In genomic region chr1:84944767-84945486, GRCh38 we compare ENCODE assay signal across 8 cellular contexts. TPM values are rescaled to one million over a fixed set of nuclear protein-coding genes. Genes with fewer than 3 reads are reported as not detected.
DNase-seq lines count a peak whose midpoint lies in the region; ATAC-seq, FAIRE-seq and TF ChIP-seq lines count a peak whose summit lies in the region.

No MANE protein-coding gene starts in this region.

- no peak for TF ChIP-seq EP300 in K562 (IDR thresholded peaks at IDR 0.05; ENCODE audit: low read length)

- POLR2A ChIA-PET in K562 (lab: Yijun Ruan, JAX), result no interaction called here

- peak; percentile 87 to 94 for TF ChIP-seq RAD21 in K562 (CRISPR knock-in tag; conservative IDR thresholded peaks at IDR 0.05 in 1 of 2, IDR thresholded peaks at IDR 0.05 in 1 of 2)

- intact Hi-C loops in K562 (cut with micrococcal nuclease), result loop anchor here (1.0 to 10.0 kb wide), 6 partner anchors 52 to 750 kb away; partner anchors contain the start of genes C1orf52 and MCOLN2

- H3K9me1 ChIP-seq in K562 (ENCODE audit: control insufficient read depth, insufficient read depth, low read length), result no peaks in the 10 kb centered on the region

- peak overlapping the region; percentile 90 for H2AFZ ChIP-seq in K562 (ENCODE audit: low read depth, low read length)

- H3K4me3 ChIP-seq in K562 (no peak overlapping the region), small intestine (ENCODE audit: low read depth in 1 of 2, low read length in 2 of 2) (peak overlapping the region; percentile 26 to 31)

- H3K36me3 ChIP-seq in K562 (ENCODE audit: control insufficient read depth, insufficient read depth, low read length), result no peaks in the 10 kb centered on the region
- no peaks in the 10 kb centered on the region for H3K36me3 ChIP-seq in small intestine (ENCODE audit: control insufficient read depth in 2 of 2, insufficient read depth in 2 of 2, low read length in 2 of 2)

- H3K4me2 ChIP-seq in K562 (ENCODE audit: insufficient read depth, low read length), result no peak overlapping the region

- H3K27me3 ChIP-seq in K562 (ENCODE audit: control insufficient read depth in 2 of 2, insufficient read depth in 2 of 2, low read length in 2 of 2) (peaks cover 14 to 21% of the 10 kb centered on the region in 2 experiments; a peak in 4 of 5 replicates), small intestine (ENCODE audit: control insufficient read depth in 2 of 2, insufficient read depth in 2 of 2, low read length in 2 of 2) (no peaks in the 10 kb centered on the region)

- no peaks in the 10 kb centered on the region for H3K79me2 ChIP-seq in K562 (ENCODE audit: control insufficient read depth, insufficient read depth, low read length)

- FAIRE-seq in K562 (lab: Jason Lieb, UNC) (peak; percentile 88), small intestine (lab: Jason Lieb, UNC) (peak; percentile 36)

- 20% methylated on average over 6 of the region's 6 CpGs for WGBS in K562 (ENCODE audit: insufficient coverage, low coverage, missing lambda C conversion rate)
- WGBS in small intestine, 3 donors, result 0 to 2% (median 1%) methylated on average over 6 of the region's 6 CpGs

- no peaks in the 10 kb centered on the region for H4K20me1 ChIP-seq in K562 (replicated peaks; ENCODE audit: control insufficient read depth, insufficient read depth, low read length)

- H3K9ac ChIP-seq in K562 (ENCODE audit: insufficient read depth in 1 of 2, low read depth in 2 of 2, low read length in 2 of 2), result no peak overlapping the region

- peak; percentile 35 to 37 for DNase-seq in activated CD8-positive, alpha-beta memory T cell treated with anti-CD3 and anti-CD28 coated beads for 1 hour (ENCODE audit: extremely low read depth in 1 of 2, low read depth in 1 of 2)
- no peak for DNase-seq in activated CD8-positive, alpha-beta memory T cell treated with anti-CD3 and anti-CD28 coated beads, Interleukin-2, amount 50 U/mL, for 48 hours
- DNase-seq in NCI-H146 treated with DMSO at 0.1 percent for 48 hours (lab: John Stamatoyannopoulos, UW; ENCODE audit: unreplicated experiment) (peak; percentile 86), T-helper 2 cell (peak in 4 of 5 experiments; percentile 39 to 93 (median 71)), K562 (ENCODE audit: extremely low read depth in 1 of 4, low spot score in 3 of 4) (peak; percentile 67 to 90 (median 70)), iPS-NIHi11 (ENCODE audit: low spot score) (peak; percentile 69), small intestine (peak; percentile 95)

- H3K4me1 ChIP-seq in K562 (replicated peaks in 1 of 2; ENCODE audit: control insufficient read depth in 2 of 2, insufficient read depth in 2 of 2, low read length in 2 of 2) (no peaks in the 10 kb centered on the region; a peak in 1 of 5 replicates), small intestine (ENCODE audit: control insufficient read depth in 2 of 2, insufficient read depth in 1 of 2, low read depth in 1 of 2, low read length in 1 of 2) (no peaks in the 10 kb centered on the region)

- no peak overlapping the region; the same call in 2 of the 3 replicates for H3K27ac ChIP-seq in K562 (ENCODE audit: extremely low read depth, low read depth, low read length)
- peak overlapping the region; percentile 41 to 70 for H3K27ac ChIP-seq in small intestine (ENCODE audit: low read depth in 1 of 2, low read length in 1 of 2)

- H3K9me3 ChIP-seq in K562 (replicated peaks; ENCODE audit: control insufficient read depth, insufficient read depth, low read depth, low read length), result no peaks in the 10 kb centered on the region
- no peaks in the 10 kb centered on the region for H3K9me3 ChIP-seq in small intestine (ENCODE audit: control insufficient read depth, low read depth)

- no peak for TF ChIP-seq POLR2A in K562 (conservative IDR thresholded peaks at IDR 0.05)

- in situ Hi-C loops in K562 (cut with MboI), result loop anchor here (5.0 to 25.0 kb wide), 2 partner anchors 312 to 1033 kb away; partner anchors contain the start of gene C1orf52

- BruUV-seq in K562 (replicated peaks; lab: Mats Ljungman, UMichigan), result no TSS peak

- TF ChIP-seq CTCF in K562 (IDR thresholded peaks at IDR 0.05 in 2 of 3, conservative IDR thresholded peaks at IDR 0.05 in 1 of 3; ENCODE audit: insufficient read depth in 2 of 3, low read depth in 1 of 3, low read length in 3 of 3), result peak; percentile 71 to 88 (median 73)

- ATAC-seq in HG02884 (IDR thresholded peaks at IDR 0.05; ENCODE audit: unreplicated experiment) (peak; percentile 83), K562 (peak; percentile 96)

- CTCF ChIA-PET in K562 (lab: Yijun Ruan, JAX; ENCODE audit: low intra/inter-chr PET ratio), result interaction anchor here (0.6 to 3.2 kb wide), 13 partner anchors 58 to 791 kb away, joined by 3 to 30 read pairs (median 3); partner anchors contain the start of genes BCL10 and C1orf52

TF ChIP-seq in K562, 482 proteins besides CTCF, POLR2A, EP300 and RAD21 (continues in another document):
- TF ChIP-seq SRSF3 (IDR thresholded peaks at IDR 0.05; ENCODE audit: insufficient read depth, low read length) (no peak), U2AF2 (optimal IDR thresholded peaks at IDR 0.05; ENCODE audit: low read depth, low read length) (no peak), ZZZ3 (IDR thresholded peaks at IDR 0.05) (no peak), ETV1 (tag; conservative IDR thresholded peaks at IDR 0.05; ENCODE audit: low read depth) (peak; percentile 20; the same call in 1 of the 2 replicates), VEZF1 (CRISPR knock-in tag; IDR thresholded peaks at IDR 0.05) (0 out of 2 replicates have a peak, but pooled peaks have one; percentile 14), ZNF184 (CRISPR knock-in tag; IDR thresholded peaks at IDR 0.05) (no peak), BCOR (IDR thresholded peaks at IDR 0.05) (no peak), MLLT1 (IDR thresholded peaks at IDR 0.05) (0 out of 4 replicates have a peak, but pooled peaks of 1 of the 2 experiments have one; percentile 19), GATAD2A (IDR thresholded peaks at IDR 0.05) (no peak)

RNA-seq across cellular contexts. Expression of gene LPAR3, which starts 51.9 kb away (rescaled TPM):
- total RNA-seq in K562 (2011; cell fraction: chromatin; rRNA removed; ENCODE audit: low replicate concordance), result not detected in 2 replicates
- total RNA-seq in K562 (2011; cell fraction: nucleolus; rRNA removed), result not detected in 2 replicates
- not detected in 2 replicates for total RNA-seq in K562 (2011; cell fraction: nucleoplasm; rRNA removed)
- total RNA-seq in K562 (2014; rRNA removed), result not detected in 2 replicates
- total RNA-seq in K562 (2014; rRNA removed; fragmentation: Illumina TruSeq; extraction: Trizol), result not detected in 2 replicates
- not detected in 2 replicates for total RNA-seq in K562 (2015; rRNA removed; fragmentation: Illumina TruSeq; extraction: Trizol)
- total RNA-seq in K562 (2021), result 0.11 TPM in 2 replicates
- not detected in 2 replicates for polyA plus RNA-seq in K562 (2011; rRNA removed)
- not detected in 2 replicates for polyA plus RNA-seq in K562 (2011; cell fraction: cytosol; rRNA removed)
- polyA plus RNA-seq in K562 (2011; cell fraction: nucleus; rRNA removed), result not detected in 2 replicates
- 0.03 TPM in 1 of 2 replicates, not detected in the other for polyA plus RNA-seq in K562 (2012)
- polyA plus RNA-seq in K562 (2014; fragmentation: Illumina TruSeq; extraction: Trizol), result not detected in 2 replicates
- not detected for polyA plus RNA-seq in K562 (2014; fragmentation: Nextera tagmentation; extraction: Ambion mirVana)
- not detected in 2 replicates for polyA plus RNA-seq in K562 (2014; rRNA removed)
- not detected in 2 replicates for polyA minus RNA-seq in K562 (2011; rRNA and poly(A)+ RNA removed)
- not detected in 2 replicates for polyA minus RNA-seq in K562 (2011; cell fraction: cytosol; rRNA and poly(A)+ RNA removed)
- polyA minus RNA-seq in K562 (2011; cell fraction: nucleus; rRNA and poly(A)+ RNA removed), result not detected in 2 replicates
- polyA plus RNA-seq in small intestine, result under 1 TPM in 1 of 3 donors, not detected in 2; 0.12 TPM

RNA-seq across cellular contexts. Expression of gene MCOLN2, which starts 52.0 kb away (rescaled TPM):
- total RNA-seq in K562 (2011; cell fraction: chromatin; rRNA removed; ENCODE audit: low replicate concordance), result not detected in 2 replicates
- total RNA-seq in K562 (2011; cell fraction: nucleolus; rRNA removed), result not detected in 2 replicates
- not detected in 2 replicates for total RNA-seq in K562 (2011; cell fraction: nucleoplasm; rRNA removed)
- total RNA-seq in K562 (2014; rRNA removed), result not detected in 2 replicates
- not detected in 2 replicates for total RNA-seq in K562 (2014; rRNA removed; fragmentation: Illumina TruSeq; extraction: Trizol)
- total RNA-seq in K562 (2015; rRNA removed; fragmentation: Illumina TruSeq; extraction: Trizol), result not detected in 2 replicates
- total RNA-seq in K562 (2021), result 0.18 and 0.27 TPM in 2 replicates
- polyA plus RNA-seq in K562 (2011; rRNA removed), result not detected in 2 replicates
- not detected in 2 replicates for polyA plus RNA-seq in K562 (2011; cell fraction: cytosol; rRNA removed)
- polyA plus RNA-seq in K562 (2011; cell fraction: nucleus; rRNA removed), result not detected in 2 replicates
- not detected in 2 replicates for polyA plus RNA-seq in K562 (2012)
- polyA plus RNA-seq in K562 (2014; fragmentation: Illumina TruSeq; extraction: Trizol), result not detected in 2 replicates
- polyA plus RNA-seq in K562 (2014; fragmentation: Nextera tagmentation; extraction: Ambion mirVana), result not detected
- polyA plus RNA-seq in K562 (2014; rRNA removed), result not detected in 2 replicates
- polyA minus RNA-seq in K562 (2011; rRNA and poly(A)+ RNA removed), result not detected in 2 replicates
- polyA minus RNA-seq in K562 (2011; cell fraction: cytosol; rRNA and poly(A)+ RNA removed), result not detected in 2 replicates
- not detected in 2 replicates for polyA minus RNA-seq in K562 (2011; cell fraction: nucleus; rRNA and poly(A)+ RNA removed)
- polyA plus RNA-seq in small intestine, result 1 to 10 TPM in 1 of 3 donors, under 1 TPM in 2; 0.67 to 1.6 (median 0.75) TPM
